Comparison of ENCODE assay signal across 15 cellular contexts in genomic region chr18:49015886-49016647, GRCh38.
DNase-seq lines count a peak whose midpoint lies in the region; ATAC-seq, FAIRE-seq and TF ChIP-seq lines count a peak whose summit lies in the region.
"Had no signal": no experiment of that assay in that cellular context is flagged by ENCODE, and none has a peak within 500 bp of the region (broad histone marks: within the 10 kb centered on the region; RNA-seq: fewer than 3 reads in every experiment).

No MANE protein-coding gene starts in this region.

- no peak for TF ChIP-seq CTCF in astrocyte (IDR thresholded peaks at IDR 0.05; ENCODE audit: insufficient read depth, low read depth, low read length)
- TF ChIP-seq CTCF in neural crest cell (conservative IDR thresholded peaks at IDR 0.05): no peak
- TF ChIP-seq CTCF in PC-3 (conservative IDR thresholded peaks at IDR 0.05; ENCODE audit: low read depth, low read length): no peak

- FAIRE-seq in astrocyte (lab: Jason Lieb, UNC): no peak

- BruUV-seq in PC-3 (replicated peaks; lab: Mats Ljungman, UMichigan): no TSS peak

- DNase-seq in AG20443 (ENCODE audit: low spot score): peak; percentile 4
- no peak for DNase-seq in astrocyte (ENCODE audit: low read depth)
- no peak for DNase-seq in neural crest cell (ENCODE audit: low read depth, low spot score)
- no peak for DNase-seq in activated CD4-positive, alpha-beta memory T cell treated with anti-CD3 and anti-CD28 coated beads for 36 hours
- no peak for DNase-seq in HPDE6-E6E7 (ENCODE audit: extremely low spot score)
- no peak for DNase-seq in HUDEP-2 (lab: John Stamatoyannopoulos, UW; ENCODE audit: unreplicated experiment in 76 of 76)
- no peak for DNase-seq in PC-3
- DNase-seq: activated CD4-positive, alpha-beta T cell treated with anti-CD3 and anti-CD28 coated beads, Interleukin-2, amount 50 U/mL, for 1 hour; DMS153; effector CD8-positive, alpha-beta T cell; HCEC 1CT; stimulated activated CD4-positive, alpha-beta T cell treated with anti-CD3 and anti-CD28 coated beads, Interleukin-12 subunit alpha, Interleukin-12 subunit beta, amount 100 ng/mL, for 4 hours; T-helper 2 cell had no signal

- H3K79me2 ChIP-seq in astrocyte (ENCODE audit: insufficient read depth, low read length) (no peaks in the 10 kb centered on the region), PC-3 (ENCODE audit: low read length) (no peaks in the 10 kb centered on the region)

- POLR2A ChIA-PET in activated CD4-positive, alpha-beta memory T cell treated with anti-CD3 and anti-CD28 coated beads for 36 hours (lab: Charles Lee): no interaction called here
- POLR2A ChIA-PET in PC-3 (lab: Charles Lee; ENCODE audit: unreplicated experiment): interaction anchor here (0.6 kb wide), 1 partner anchor 65 kb away, joined by 4 read pairs; no protein-coding TSS in a partner anchor

- H2AFZ ChIP-seq in astrocyte (ENCODE audit: low read depth, low read length) (peak overlapping the region; percentile 55), PC-3 (ENCODE audit: low read length) (no peak overlapping the region)

- H3K9me3 Mint-ChIP-seq in astrocyte (ENCODE audit: unreplicated experiment) (no peaks in the 10 kb centered on the region), neural crest cell (no peaks in the 10 kb centered on the region)
- H3K9me3 Mint-ChIP-seq in activated CD4-positive, alpha-beta memory T cell treated with anti-CD3 and anti-CD28 coated beads for 36 hours: no peaks in the 10 kb centered on the region

- CTCF ChIA-PET in activated CD4-positive, alpha-beta memory T cell treated with anti-CD3 and anti-CD28 coated beads for 36 hours (lab: Charles Lee): no interaction called here
- CTCF ChIA-PET in PC-3 (lab: Charles Lee): no interaction called here

- H3K9me3 ChIP-seq in HUES6 (ENCODE audit: control insufficient read depth, insufficient read depth, low read depth, low read length) (no peaks in the 10 kb centered on the region), astrocyte (ENCODE audit: insufficient read depth, low read depth, low read length) (no peaks in the 10 kb centered on the region), PC-3 (ENCODE audit: low read length) (no peaks in the 10 kb centered on the region)

- H3K27me3 ChIP-seq in HUES6 (ENCODE audit: control insufficient read depth, insufficient read depth, low read length): no peaks in the 10 kb centered on the region
- H3K27me3 ChIP-seq in astrocyte (ENCODE audit: insufficient read depth, low read length): no peaks in the 10 kb centered on the region
- no peaks in the 10 kb centered on the region for H3K27me3 ChIP-seq in PC-3 (ENCODE audit: low read length)

- intact Hi-C loops in activated CD4-positive, alpha-beta memory T cell treated with anti-CD3 and anti-CD28 coated beads for 36 hours (cut with micrococcal nuclease): no loop called here
- intact Hi-C loops in PC-3 (cut with micrococcal nuclease): loop anchor here (2.0 kb wide), 1 partner anchor 17 kb away; no protein-coding TSS in a partner anchor

- no peak overlapping the region for H3K4me3 ChIP-seq in HUES6 (ENCODE audit: low read depth, low read length)
- H3K4me3 ChIP-seq in astrocyte (ENCODE audit: insufficient read depth, low read depth, low read length): no peak overlapping the region
- H3K4me3 ChIP-seq in PC-3 (ENCODE audit: low read length): no peak overlapping the region

- H3K36me3 ChIP-seq in HUES6 (ENCODE audit: control insufficient read depth, insufficient read depth, low read length): no peaks in the 10 kb centered on the region; the same call in 1 of the 2 replicates
- no peaks in the 10 kb centered on the region for H3K36me3 ChIP-seq in astrocyte (ENCODE audit: insufficient read depth, low read length)
- H3K36me3 ChIP-seq in PC-3 (ENCODE audit: low read depth, low read length): no peaks in the 10 kb centered on the region

- H4K20me1 ChIP-seq in astrocyte (ENCODE audit: insufficient read depth, low read length) (no peaks in the 10 kb centered on the region), PC-3 (ENCODE audit: low read length) (no peaks in the 10 kb centered on the region)

- H3K4me1 Mint-ChIP-seq in astrocyte (ENCODE audit: low read depth, unreplicated experiment) (peaks cover 31% of the 10 kb centered on the region), neural crest cell (peaks cover 24% of the 10 kb centered on the region)
- no peaks in the 10 kb centered on the region for H3K4me1 Mint-ChIP-seq in activated CD4-positive, alpha-beta memory T cell treated with anti-CD3 and anti-CD28 coated beads for 36 hours (ENCODE audit: low read depth)

- H3K27ac Mint-ChIP-seq in astrocyte (ENCODE audit: unreplicated experiment): peak overlapping the region; percentile 97
- peak overlapping the region; percentile 76 for H3K27ac Mint-ChIP-seq in neural crest cell (ENCODE audit: unreplicated experiment)
- H3K27ac Mint-ChIP-seq in activated CD4-positive, alpha-beta memory T cell treated with anti-CD3 and anti-CD28 coated beads for 36 hours: no peak overlapping the region

- H3F3A ChIP-seq in PC-3 (ENCODE audit: low read length, unreplicated experiment): no peaks in the 10 kb centered on the region

- H3K36me3 Mint-ChIP-seq in astrocyte (ENCODE audit: low read depth, unreplicated experiment): no peaks in the 10 kb centered on the region
- H3K36me3 Mint-ChIP-seq in neural crest cell (ENCODE audit: low read depth): no peaks in the 10 kb centered on the region
- H3K36me3 Mint-ChIP-seq in activated CD4-positive, alpha-beta memory T cell treated with anti-CD3 and anti-CD28 coated beads for 36 hours: no peaks in the 10 kb centered on the region

- H3K4me1 ChIP-seq in HUES6 (ENCODE audit: control insufficient read depth, insufficient read depth, low read length) (peaks cover 54% of the 10 kb centered on the region), astrocyte (ENCODE audit: insufficient read depth, low read length) (peaks cover 18% of the 10 kb centered on the region), PC-3 (ENCODE audit: insufficient read depth, low read length) (peaks cover 13% of the 10 kb centered on the region)

- H3K9ac ChIP-seq in HUES6 (ENCODE audit: low read length): peak overlapping the region; percentile 66
- H3K9ac ChIP-seq in astrocyte (ENCODE audit: low read length): peak overlapping the region; percentile 74
- H3K9ac ChIP-seq in PC-3 (ENCODE audit: low read length): no peak overlapping the region

- H3K27ac ChIP-seq in HUES6 (ENCODE audit: low read depth, low read length) (peak overlapping the region; percentile 10; the same call in 1 of the 2 replicates), astrocyte (ENCODE audit: low read depth, low read length) (peak overlapping the region; percentile 69), PC-3 (ENCODE audit: low read length) (no peak overlapping the region)
- H3K27ac ChIP-seq: HL-60 had no signal

- peak overlapping the region; percentile 80 for H3K4me2 ChIP-seq in astrocyte (ENCODE audit: low read length)
- H3K4me2 ChIP-seq in PC-3 (ENCODE audit: low read length): no peak overlapping the region

- H3K27me3 Mint-ChIP-seq in astrocyte (ENCODE audit: low read depth, unreplicated experiment) (no peaks in the 10 kb centered on the region), neural crest cell (ENCODE audit: low read depth) (no peaks in the 10 kb centered on the region)
- H3K27me3 Mint-ChIP-seq in activated CD4-positive, alpha-beta memory T cell treated with anti-CD3 and anti-CD28 coated beads for 36 hours: no peaks in the 10 kb centered on the region

- no peak for ATAC-seq in PC-3

- H3K4me3 Mint-ChIP-seq in astrocyte (ENCODE audit: unreplicated experiment): peak overlapping the region; percentile 57
- no peak overlapping the region for H3K4me3 Mint-ChIP-seq in neural crest cell
- H3K4me3 Mint-ChIP-seq in activated CD4-positive, alpha-beta memory T cell treated with anti-CD3 and anti-CD28 coated beads for 36 hours: no peak overlapping the region

- no peaks in the 10 kb centered on the region for H3K9me2 ChIP-seq in PC-3 (replicated peaks; ENCODE audit: low read length)
